In the genomic region with DNA sequence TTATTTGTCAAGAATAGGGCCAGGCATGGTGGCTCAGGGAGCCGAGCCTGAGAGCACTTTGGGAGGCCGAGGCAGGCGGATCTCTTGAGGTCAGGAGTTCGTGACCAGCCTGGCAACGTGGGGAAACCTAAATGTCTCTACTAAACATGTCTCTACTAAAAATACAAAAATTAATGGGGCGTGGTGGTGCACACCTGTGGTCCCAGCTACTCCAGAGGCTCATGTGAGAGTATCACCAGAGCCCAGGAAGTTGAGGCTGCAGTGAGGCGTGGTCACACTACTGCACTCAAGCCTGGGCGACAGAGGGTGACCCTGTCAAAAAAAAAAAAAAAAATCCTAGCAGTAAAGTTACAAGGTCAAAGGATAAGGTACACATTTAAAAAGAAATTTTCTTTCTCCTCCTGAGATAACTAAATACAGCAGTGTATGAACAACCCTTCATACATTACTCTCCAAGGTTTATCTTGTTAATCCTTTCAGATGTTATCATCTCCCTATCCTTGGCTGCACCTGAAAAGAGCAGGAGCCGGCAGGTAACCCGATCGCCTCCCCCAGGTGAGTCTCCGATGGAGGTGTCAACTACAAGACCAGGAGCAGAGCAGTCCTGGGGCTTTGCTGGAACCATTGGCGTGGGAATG, we compare ENCODE assay signal across 8 cellular contexts.
DNase-seq lines count a peak whose midpoint lies in the region; ATAC-seq and TF ChIP-seq lines count a peak whose summit lies in the region.

No MANE protein-coding gene starts in this region.

- no peak for TF ChIP-seq CTCF in type B pancreatic cell (conservative IDR thresholded peaks at IDR 0.05)

- no peaks in the 10 kb centered on the region for H3K27me3 Mint-ChIP-seq in activated naive CD4-positive, alpha-beta T cell treated with anti-CD3 and anti-CD28 coated beads, Interleukin-2, amount 50 U/mL, for 24 hours
- H3K27me3 Mint-ChIP-seq in activated naive CD8-positive, alpha-beta T cell, result no peaks in the 10 kb centered on the region
- no peaks in the 10 kb centered on the region for H3K27me3 Mint-ChIP-seq in type B pancreatic cell

- no peak overlapping the region for H3K27ac Mint-ChIP-seq in activated naive CD4-positive, alpha-beta T cell treated with anti-CD3 and anti-CD28 coated beads, Interleukin-2, amount 50 U/mL, for 24 hours
- no peak overlapping the region for H3K27ac Mint-ChIP-seq in activated naive CD8-positive, alpha-beta T cell
- H3K27ac Mint-ChIP-seq in type B pancreatic cell, result peak overlapping the region; percentile 75

- H3K36me3 Mint-ChIP-seq in activated naive CD4-positive, alpha-beta T cell treated with anti-CD3 and anti-CD28 coated beads, Interleukin-2, amount 50 U/mL, for 24 hours, result no peaks in the 10 kb centered on the region
- H3K36me3 Mint-ChIP-seq in activated naive CD8-positive, alpha-beta T cell, result no peaks in the 10 kb centered on the region
- H3K36me3 Mint-ChIP-seq in type B pancreatic cell, result no peaks in the 10 kb centered on the region

- peak overlapping the region; percentile 89 for H3K4me3 Mint-ChIP-seq in activated naive CD4-positive, alpha-beta T cell treated with anti-CD3 and anti-CD28 coated beads, Interleukin-2, amount 50 U/mL, for 24 hours
- peak overlapping the region; percentile 81 for H3K4me3 Mint-ChIP-seq in activated naive CD8-positive, alpha-beta T cell
- peak overlapping the region; percentile 97 for H3K4me3 Mint-ChIP-seq in type B pancreatic cell

- intact Hi-C loops in left colon (cut with DNase I, micrococcal nuclease), result no loop called here

- no peak for DNase-seq in activated naive CD4-positive, alpha-beta T cell treated with anti-CD3 and anti-CD28 coated beads, Interleukin-2, amount 50 U/mL, for 16 hours
- DNase-seq in left colon, result peak; percentile 33 to 40
- no peak for DNase-seq in type B pancreatic cell (ENCODE audit: extremely low spot score, unreplicated experiment)
- no peak for DNase-seq in NCI-H748 treated with DMSO at 0.1 percent for 48 hours (lab: John Stamatoyannopoulos, UW)
- no peak for DNase-seq in GDM1 (lab: John Stamatoyannopoulos, UW)
- DNase-seq in Ammon's horn (ENCODE audit: low spot score), result no peak

- H3K9me3 Mint-ChIP-seq in activated naive CD4-positive, alpha-beta T cell treated with anti-CD3 and anti-CD28 coated beads, Interleukin-2, amount 50 U/mL, for 24 hours, result no peaks in the 10 kb centered on the region
- no peaks in the 10 kb centered on the region for H3K9me3 Mint-ChIP-seq in activated naive CD8-positive, alpha-beta T cell (ENCODE audit: low read depth)
- no peaks in the 10 kb centered on the region for H3K9me3 Mint-ChIP-seq in type B pancreatic cell

- ATAC-seq in left colon, result peak; percentile 17

- H3K4me1 Mint-ChIP-seq in activated naive CD4-positive, alpha-beta T cell treated with anti-CD3 and anti-CD28 coated beads, Interleukin-2, amount 50 U/mL, for 24 hours, result peaks cover 17% of the 10 kb centered on the region
- peaks cover 19% of the 10 kb centered on the region for H3K4me1 Mint-ChIP-seq in activated naive CD8-positive, alpha-beta T cell (ENCODE audit: low read depth)
- peaks cover 12% of the 10 kb centered on the region for H3K4me1 Mint-ChIP-seq in type B pancreatic cell (ENCODE audit: unreplicated experiment)

Comparison
In these comparisons a context has a peak if more than half of its experiments do, and no peak if none do; other contexts are left out.
1. DNase-seq: peak in left colon (2 of 2); none in activated naive CD4-positive, alpha-beta T cell treated with anti-CD3 and anti-CD28 coated beads, Interleukin-2, amount 50 U/mL, for 16 hours (single experiment), type B pancreatic cell (single experiment), NCI-H748 treated with DMSO at 0.1 percent for 48 hours (single experiment), GDM1 (single experiment) and Ammon's horn (single experiment).
2. Peak in every context shown above with its lines, with median percentiles within 50 percentile points of each other: H3K4me3 Mint-ChIP-seq.